Comparison of ENCODE assay signal across 34 cellular contexts in the genomic region with DNA sequence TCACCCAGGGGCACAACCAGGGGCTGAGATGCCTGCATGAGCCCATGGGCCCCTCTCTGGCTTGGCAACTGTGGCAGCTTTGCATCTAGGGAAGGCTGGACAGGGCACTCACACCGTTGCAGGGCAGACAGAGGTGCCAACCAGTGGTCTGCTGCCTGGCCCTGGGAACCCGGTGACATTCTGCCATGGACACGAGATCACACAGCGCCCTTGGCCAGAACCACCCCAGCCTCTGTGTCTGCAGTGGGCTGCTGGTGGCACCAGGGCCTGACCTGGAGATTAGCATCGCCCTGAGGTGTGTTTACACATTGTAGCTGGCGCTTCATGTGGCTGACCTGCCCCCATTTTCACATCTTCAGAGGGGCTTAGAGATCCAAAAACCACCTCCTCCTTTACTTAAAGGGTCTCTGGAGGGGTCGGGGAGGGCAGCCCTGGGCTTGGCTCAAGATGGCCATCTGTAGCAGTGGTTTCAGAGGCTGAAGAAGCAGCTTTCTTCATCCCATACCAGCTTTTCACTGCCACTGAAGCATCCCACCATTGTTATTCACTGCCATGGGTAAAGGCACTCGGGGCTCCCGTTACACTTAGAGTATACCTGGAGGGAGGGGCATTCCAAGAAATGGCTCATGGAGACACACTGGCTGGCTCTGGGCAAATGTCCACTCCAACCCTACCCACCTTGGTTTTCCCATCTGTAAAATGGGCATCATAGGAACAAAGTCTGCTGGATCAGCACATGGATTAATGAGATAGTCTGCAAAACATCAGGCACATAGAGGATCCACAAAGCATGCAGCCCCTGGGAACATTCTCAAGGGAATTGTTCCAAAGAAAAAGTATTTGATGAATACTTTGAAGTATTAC. TPM values are rescaled to one million over a fixed set of nuclear protein-coding genes. Genes with fewer than 3 reads are reported as not detected.
DNase-seq lines count a peak whose midpoint lies in the region; ATAC-seq, FAIRE-seq and TF ChIP-seq lines count a peak whose summit lies in the region.
"Had no signal": no experiment of that assay in that cellular context is flagged by ENCODE, and none has a peak within 500 bp of the region (broad histone marks: within the 10 kb centered on the region; RNA-seq: fewer than 3 reads in every experiment).

No MANE protein-coding gene starts in this region.

- H3K4me3 Mint-ChIP-seq in mesothelial cell of epicardium, result no peak overlapping the region
- no peak overlapping the region for H3K4me3 Mint-ChIP-seq in glutamatergic neuron (ENCODE audit: unreplicated experiment)
- H3K4me3 Mint-ChIP-seq: activated T-cell treated with anti-CD3 and anti-CD28 coated beads, Interleukin-2, amount 50 U/mL, for 72 hours had no signal

- H3K4me2 ChIP-seq in BLaER1 treated with 17β-estradiol and CSF1 and Interleukin-3, amounts not matched to agents 10 nM and 100 nM, result peak overlapping the region; percentile 86 to 97 (median 91)
- no peak overlapping the region for H3K4me2 ChIP-seq in K562 (ENCODE audit: insufficient read depth, low read length)

- H3K27ac Mint-ChIP-seq in mesothelial cell of epicardium, result peak overlapping the region; percentile 87
- H3K27ac Mint-ChIP-seq in glutamatergic neuron (ENCODE audit: unreplicated experiment), result no peak overlapping the region
- H3K27ac Mint-ChIP-seq: activated T-cell treated with anti-CD3 and anti-CD28 coated beads, Interleukin-2, amount 50 U/mL, for 72 hours; naive B cell had no signal

- H3K9me3 Mint-ChIP-seq in mesothelial cell of epicardium (no peaks in the 10 kb centered on the region), glutamatergic neuron (ENCODE audit: unreplicated experiment) (no peaks in the 10 kb centered on the region)
- H3K9me3 Mint-ChIP-seq: activated T-cell treated with anti-CD3 and anti-CD28 coated beads, Interleukin-2, amount 50 U/mL, for 72 hours had no signal

- TF ChIP-seq POLR2A in K562 (conservative IDR thresholded peaks at IDR 0.05), result no peak

- TF ChIP-seq CTCF in K562 (IDR thresholded peaks at IDR 0.05 in 2 of 3, conservative IDR thresholded peaks at IDR 0.05 in 1 of 3; ENCODE audit: insufficient read depth in 2 of 3, low read depth in 1 of 3, low read length in 3 of 3) (no peak), mesothelial cell of epicardium (IDR thresholded peaks at IDR 0.05; ENCODE audit: unreplicated experiment) (no peak), glutamatergic neuron (IDR thresholded peaks at IDR 0.05; ENCODE audit: partially characterized antibody, unreplicated experiment) (no peak)

- H3K27me3 ChIP-seq in BLaER1 treated with 17β-estradiol and CSF1 and Interleukin-3, amounts not matched to agents 10 nM and 100 nM, result no peaks in the 10 kb centered on the region
- no peaks in the 10 kb centered on the region for H3K27me3 ChIP-seq in K562 (ENCODE audit: control insufficient read depth in 2 of 2, insufficient read depth in 2 of 2, low read length in 2 of 2)
- H3K27me3 ChIP-seq: neutrophil had no signal

- no peak for FAIRE-seq in K562 (lab: Jason Lieb, UNC)
- FAIRE-seq: GM18507, kidney had no signal

- WGBS in K562 (ENCODE audit: insufficient coverage, low coverage, missing lambda C conversion rate), result 75% methylated on average over 9 of the region's 9 CpGs

- peak overlapping the region; percentile 29 to 99 (median 91); a peak in 20 of 22 replicates for H3K27ac ChIP-seq in BLaER1 treated with 17β-estradiol and CSF1 and Interleukin-3, amounts not matched to agents 10 nM and 100 nM
- no peak overlapping the region for H3K27ac ChIP-seq in K562 (ENCODE audit: extremely low read depth, low read depth, low read length)
- H3K27ac ChIP-seq: C4-2B, prostate gland, tibial artery had no signal

- POLR2A ChIA-PET in K562 (lab: Yijun Ruan, JAX), result interaction anchor here (0.6 to 1.6 kb wide), 3 partner anchors 9 to 41 kb away, joined by 3 to 9 read pairs (median 3); a partner anchor contains a TSS

- BruUV-seq in K562 (replicated peaks; lab: Mats Ljungman, UMichigan), result no TSS peak

- H4K20me1 ChIP-seq in BLaER1 treated with 17β-estradiol and CSF1 and Interleukin-3, amounts not matched to agents 10 nM and 100 nM, result no peaks in the 10 kb centered on the region
- H4K20me1 ChIP-seq in K562 (replicated peaks; ENCODE audit: control insufficient read depth, insufficient read depth, low read length), result no peaks in the 10 kb centered on the region

- H3K4me3 ChIP-seq in BLaER1 treated with 17β-estradiol and CSF1 and Interleukin-3, amounts not matched to agents 10 nM and 100 nM, result no peak overlapping the region
- no peak overlapping the region for H3K4me3 ChIP-seq in K562
- H3K4me3 ChIP-seq: prostate gland, tibial artery had no signal

- no peak overlapping the region for H2AFZ ChIP-seq in K562 (ENCODE audit: low read depth, low read length)

- H3K9ac ChIP-seq in BLaER1 treated with 17β-estradiol and CSF1 and Interleukin-3, amounts not matched to agents 10 nM and 100 nM, result peak overlapping the region; percentile 7 to 88 (median 64); a peak in 15 of 22 replicates
- no peak overlapping the region; a peak in 1 of 4 replicates for H3K9ac ChIP-seq in K562 (ENCODE audit: insufficient read depth in 1 of 2, low read depth in 2 of 2, low read length in 2 of 2)

- DNase-seq in G401 (ENCODE audit: low spot score), result peak; percentile 53
- DNase-seq in K562 (ENCODE audit: extremely low read depth in 1 of 4, low spot score in 3 of 4), result peak in 1 of 4 experiments; percentile 1
- no peak for DNase-seq in mesothelial cell of epicardium (ENCODE audit: low spot score in 2 of 2, unreplicated experiment in 2 of 2)
- DNase-seq in NCI-H2107 treated with DMSO at 0.1 percent for 48 hours (lab: John Stamatoyannopoulos, UW; ENCODE audit: unreplicated experiment), result no peak
- no peak for DNase-seq in glutamatergic neuron
- DNase-seq: activated CD4-positive, CD25-positive, alpha-beta regulatory T cell treated with anti-CD3 and anti-CD28 coated beads, Interleukin-2, amount 50 U/mL, for 72 hours; activated T-cell treated with anti-CD3 and anti-CD28 coated beads, Interleukin-2, amount 50 U/mL, for 72 hours; cortex of kidney; DMS79; Karpas-422; kidney; midbrain; naive B cell; NCI-H1436; NCI-H2081; NCI-H226; NCI-H69; PC-3; stimulated activated CD4-positive, alpha-beta T cell treated with anti-CD3 and anti-CD28 coated beads, Interleukin-4, amount 100 ng/mL, for 24 hours; T-helper 2 cell; tibial artery had no signal

- no peaks in the 10 kb centered on the region for H3K36me3 ChIP-seq in BLaER1 treated with 17β-estradiol and CSF1 and Interleukin-3, amounts not matched to agents 10 nM and 100 nM
- H3K36me3 ChIP-seq in K562 (ENCODE audit: control insufficient read depth, insufficient read depth, low read length), result no peaks in the 10 kb centered on the region
- H3K36me3 ChIP-seq: neutrophil, prostate gland, tibial artery had no signal

- intact Hi-C loops in K562 (cut with micrococcal nuclease), result no loop called here

- H3K9me3 ChIP-seq in BLaER1 treated with 17β-estradiol and CSF1 and Interleukin-3, amounts not matched to agents 10 nM and 100 nM (replicated peaks in 1 of 11), result peaks cover 0 to 3% (median 0%) of the 10 kb centered on the region in 11 experiments; a peak in 1 of 22 replicates
- H3K9me3 ChIP-seq in K562 (replicated peaks; ENCODE audit: control insufficient read depth, insufficient read depth, low read depth, low read length), result no peaks in the 10 kb centered on the region
- H3K9me3 ChIP-seq: neutrophil, prostate gland, tibial artery had no signal

- CTCF ChIA-PET in K562 (lab: Yijun Ruan, JAX; ENCODE audit: low intra/inter-chr PET ratio), result no interaction called here

- H3K4me1 Mint-ChIP-seq in mesothelial cell of epicardium (peaks cover 54% of the 10 kb centered on the region), glutamatergic neuron (ENCODE audit: low read depth, unreplicated experiment) (peaks cover 6% of the 10 kb centered on the region)

- no peak for TF ChIP-seq RAD21 in K562 (CRISPR knock-in tag; conservative IDR thresholded peaks at IDR 0.05 in 1 of 2, IDR thresholded peaks at IDR 0.05 in 1 of 2)

- H3K36me3 Mint-ChIP-seq in mesothelial cell of epicardium, result no peaks in the 10 kb centered on the region
- no peaks in the 10 kb centered on the region for H3K36me3 Mint-ChIP-seq in glutamatergic neuron (ENCODE audit: unreplicated experiment)
- H3K36me3 Mint-ChIP-seq: naive B cell had no signal

- H3K4me1 ChIP-seq in BLaER1 treated with 17β-estradiol and CSF1 and Interleukin-3, amounts not matched to agents 10 nM and 100 nM, result peaks cover 89 to 100% (median 93%) of the 10 kb centered on the region in 10 experiments
- H3K4me1 ChIP-seq in K562 (replicated peaks in 1 of 2; ENCODE audit: control insufficient read depth in 2 of 2, insufficient read depth in 2 of 2, low read length in 2 of 2), result peaks cover 36 to 41% of the 10 kb centered on the region in 2 experiments
- H3K4me1 ChIP-seq: prostate gland had no signal

- peaks cover 3% of the 10 kb centered on the region for H3K27me3 Mint-ChIP-seq in mesothelial cell of epicardium (ENCODE audit: low read depth)
- H3K27me3 Mint-ChIP-seq in glutamatergic neuron (ENCODE audit: unreplicated experiment), result peaks cover 2% of the 10 kb centered on the region

- no peaks in the 10 kb centered on the region for H3K79me2 ChIP-seq in K562 (ENCODE audit: control insufficient read depth, insufficient read depth, low read length)

- in situ Hi-C loops in G401 (cut with HindIII; ENCODE audit: low sequenced_read_pairs) (no loop called here), K562 (cut with MboI) (no loop called here)

- no peak for ATAC-seq in K562
- ATAC-seq in HG03025 (IDR thresholded peaks at IDR 0.05; ENCODE audit: low FRiP score, unreplicated experiment), result no peak
- ATAC-seq: activated T-cell treated with anti-CD3 and anti-CD28 coated beads, Interleukin-2, amount 50 U/mL, for 72 hours; esophagus mucosa; PC-3; sciatic nerve had no signal

- H3K9me1 ChIP-seq in K562 (ENCODE audit: control insufficient read depth, insufficient read depth, low read length), result no peaks in the 10 kb centered on the region

- TF ChIP-seq EP300 in K562 (IDR thresholded peaks at IDR 0.05; ENCODE audit: low read length), result no peak

RNA-seq across cellular contexts. Expression of a gene that starts 11.4 kb away (rescaled TPM):
- total RNA-seq in G401 (2014; rRNA removed; shearing (Covaris generic)), result 0.18 and 0.24 TPM in 2 replicates
- total RNA-seq in K562 (2011; cell fraction: chromatin; rRNA removed; ENCODE audit: low replicate concordance), result not detected in 2 replicates
- not detected in 2 replicates for total RNA-seq in K562 (2011; cell fraction: nucleolus; rRNA removed)
- total RNA-seq in K562 (2011; cell fraction: nucleoplasm; rRNA removed), result not detected in 2 replicates
- total RNA-seq in K562 (2014; rRNA removed), result not detected in 2 replicates
- not detected in 2 replicates for total RNA-seq in K562 (2014; rRNA removed; fragmentation: Illumina TruSeq; extraction: Trizol)
- total RNA-seq in K562 (2015; rRNA removed; fragmentation: Illumina TruSeq; extraction: Trizol), result not detected in 2 replicates
- not detected in 2 replicates for total RNA-seq in K562 (2021)
- polyA plus RNA-seq in K562 (2011; rRNA removed), result not detected in 2 replicates
- polyA plus RNA-seq in K562 (2011; cell fraction: cytosol; rRNA removed), result not detected in 2 replicates
- polyA plus RNA-seq in K562 (2011; cell fraction: nucleus; rRNA removed), result not detected in 2 replicates
- polyA plus RNA-seq in K562 (2012), result not detected in 2 replicates
- polyA plus RNA-seq in K562 (2014; fragmentation: Illumina TruSeq; extraction: Trizol), result not detected in 2 replicates
- not detected for polyA plus RNA-seq in K562 (2014; fragmentation: Nextera tagmentation; extraction: Ambion mirVana)
- polyA plus RNA-seq in K562 (2014; rRNA removed), result not detected in 2 replicates
- not detected in 2 replicates for polyA minus RNA-seq in K562 (2011; rRNA and poly(A)+ RNA removed)
- not detected in 2 replicates for polyA minus RNA-seq in K562 (2011; cell fraction: cytosol; rRNA and poly(A)+ RNA removed)
- polyA minus RNA-seq in K562 (2011; cell fraction: nucleus; rRNA and poly(A)+ RNA removed), result not detected in 2 replicates
- not detected in 3 replicates for total RNA-seq in mesothelial cell of epicardium
- not detected for total RNA-seq in glutamatergic neuron (ENCODE audit: unreplicated experiment)
- total RNA-seq: activated CD8-positive, alpha-beta memory T cell treated with anti-CD3 and anti-CD28 coated beads for 36 hours; activated T-cell treated with anti-CD3 and anti-CD28 coated beads, Interleukin-2, amount 50 U/mL, for 72 hours; cardiac septum; esophagus mucosa; H4; kidney; lower leg skin; PC-3; prostate gland; sciatic nerve had no signal
- polyA plus RNA-seq: AG04450 had no signal

RNA-seq across cellular contexts. Expression of a gene that starts 16.5 kb away (rescaled TPM):
- total RNA-seq in G401 (2014; rRNA removed; shearing (Covaris generic)), result 0.31 and 0.43 TPM in 2 replicates
- not detected in 2 replicates for total RNA-seq in K562 (2011; cell fraction: chromatin; rRNA removed; ENCODE audit: low replicate concordance)
- total RNA-seq in K562 (2011; cell fraction: nucleolus; rRNA removed), result not detected in 2 replicates
- not detected in 2 replicates for total RNA-seq in K562 (2011; cell fraction: nucleoplasm; rRNA removed)
- total RNA-seq in K562 (2014; rRNA removed) (not detected in 2 replicates), K562 (2014; rRNA removed; fragmentation: Illumina TruSeq; extraction: Trizol) (not detected in 2 replicates), K562 (2015; rRNA removed; fragmentation: Illumina TruSeq; extraction: Trizol) (not detected in 2 replicates), K562 (2021) (not detected in 2 replicates), mesothelial cell of epicardium (not detected in 3 replicates), glutamatergic neuron (ENCODE audit: unreplicated experiment) (not detected)
- polyA plus RNA-seq in K562 (2011; rRNA removed) (not detected in 2 replicates), K562 (2014; fragmentation: Illumina TruSeq; extraction: Trizol) (not detected in 2 replicates), K562 (2014; fragmentation: Nextera tagmentation; extraction: Ambion mirVana) (not detected), K562 (2014; rRNA removed) (not detected in 2 replicates)
- 0.01 TPM in 1 of 2 replicates, not detected in the other for polyA plus RNA-seq in K562 (2011; cell fraction: cytosol; rRNA removed)
- not detected in 2 replicates for polyA plus RNA-seq in K562 (2011; cell fraction: nucleus; rRNA removed)
- not detected in 2 replicates for polyA plus RNA-seq in K562 (2012)
- polyA minus RNA-seq in K562 (2011; rRNA and poly(A)+ RNA removed), result not detected in 2 replicates
- polyA minus RNA-seq in K562 (2011; cell fraction: cytosol; rRNA and poly(A)+ RNA removed), result not detected in 2 replicates
- not detected in 2 replicates for polyA minus RNA-seq in K562 (2011; cell fraction: nucleus; rRNA and poly(A)+ RNA removed)
- total RNA-seq: activated CD8-positive, alpha-beta memory T cell treated with anti-CD3 and anti-CD28 coated beads for 36 hours; activated T-cell treated with anti-CD3 and anti-CD28 coated beads, Interleukin-2, amount 50 U/mL, for 72 hours; cardiac septum; esophagus mucosa; H4; PC-3; prostate gland had no signal
- polyA plus RNA-seq: AG04450 had no signal

RNA-seq across cellular contexts. Expression of a gene that starts 36.7 kb away (rescaled TPM):
- total RNA-seq in G401 (2014; rRNA removed; shearing (Covaris generic)), result 912 and 1,162 TPM in 2 replicates
- total RNA-seq in K562 (2011; cell fraction: chromatin; rRNA removed; ENCODE audit: low replicate concordance), result 156 and 209 TPM in 2 replicates
- total RNA-seq in K562 (2011; cell fraction: nucleolus; rRNA removed), result 99.9 and 110 TPM in 2 replicates
- total RNA-seq in K562 (2011; cell fraction: nucleoplasm; rRNA removed), result 185 and 322 TPM in 2 replicates
- total RNA-seq in K562 (2014; rRNA removed), result 289 and 378 TPM in 2 replicates
- total RNA-seq in K562 (2014; rRNA removed; fragmentation: Illumina TruSeq; extraction: Trizol), result 193 and 194 TPM in 2 replicates
- 232 and 234 TPM in 2 replicates for total RNA-seq in K562 (2015; rRNA removed; fragmentation: Illumina TruSeq; extraction: Trizol)
- 211 and 235 TPM in 2 replicates for total RNA-seq in K562 (2021)
- 134 and 150 TPM in 2 replicates for polyA plus RNA-seq in K562 (2011; rRNA removed)
- 96.8 and 139 TPM in 2 replicates for polyA plus RNA-seq in K562 (2011; cell fraction: cytosol; rRNA removed)
- polyA plus RNA-seq in K562 (2011; cell fraction: nucleus; rRNA removed), result 246 and 303 TPM in 2 replicates
- polyA plus RNA-seq in K562 (2012), result 208 and 210 TPM in 2 replicates
- 244 and 259 TPM in 2 replicates for polyA plus RNA-seq in K562 (2014; fragmentation: Illumina TruSeq; extraction: Trizol)
- polyA plus RNA-seq in K562 (2014; fragmentation: Nextera tagmentation; extraction: Ambion mirVana), result 10 to 100 TPM; 44.9 to 52.0 TPM
- 184 and 205 TPM in 2 replicates for polyA plus RNA-seq in K562 (2014; rRNA removed)
- 117 and 121 TPM in 2 replicates for polyA minus RNA-seq in K562 (2011; rRNA and poly(A)+ RNA removed)
- polyA minus RNA-seq in K562 (2011; cell fraction: cytosol; rRNA and poly(A)+ RNA removed), result 72.7 and 77.6 TPM in 2 replicates
- 133 and 180 TPM in 2 replicates for polyA minus RNA-seq in K562 (2011; cell fraction: nucleus; rRNA and poly(A)+ RNA removed)
- total RNA-seq in mesothelial cell of epicardium, result 261 to 276 TPM (median 265 TPM) in 3 replicates
- 215 TPM for total RNA-seq in glutamatergic neuron (ENCODE audit: unreplicated experiment)

Comparison
In these comparisons a context has a peak if more than half of its experiments do, and no peak if none do; other contexts are left out.
1. H3K9ac ChIP-seq: peak in BLaER1 treated with 17β-estradiol and CSF1 and Interleukin-3, amounts not matched to agents 10 nM and 100 nM (11 of 11); none in K562 (0 of 2).